In the genomic region with DNA sequence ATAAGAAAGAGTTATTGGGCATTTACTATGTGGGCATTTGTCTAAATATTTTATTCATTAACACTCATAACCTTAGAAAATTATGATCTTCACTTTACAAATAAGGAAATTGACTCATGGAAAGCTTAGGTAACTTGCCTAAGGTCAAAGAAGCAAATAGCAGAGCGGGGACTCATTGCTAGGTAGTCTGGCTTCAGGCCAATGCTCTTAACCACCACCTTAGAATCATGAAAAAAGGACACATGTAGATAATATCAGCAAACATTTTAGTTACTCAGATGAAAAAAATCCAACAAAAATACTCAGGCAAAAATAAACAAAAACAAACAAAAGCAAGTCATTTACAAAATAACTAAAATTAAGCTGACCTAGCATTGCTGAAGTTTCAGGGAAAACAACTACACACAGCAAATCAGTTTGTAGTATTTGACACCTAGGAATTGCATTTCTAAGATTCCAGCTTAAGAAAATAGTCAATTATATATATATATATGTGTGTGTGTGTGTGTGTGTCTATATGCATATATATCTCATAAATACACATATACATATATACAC, we compare ENCODE assay signal across 21 cellular contexts.
A peak's percentile ranks its signal among the peaks of the same experiment; 100 is the strongest.
DNase-seq lines count a peak whose midpoint lies in the region; ATAC-seq, FAIRE-seq and TF ChIP-seq lines count a peak whose summit lies in the region.
"Had no signal": no experiment of that assay in that cellular context is flagged by ENCODE, and none has a peak within 500 bp of the region (broad histone marks: within the 10 kb centered on the region; RNA-seq: fewer than 3 reads in every experiment).

No MANE protein-coding gene starts in this region.

- CTCF ChIA-PET in K562 (lab: Yijun Ruan, JAX; ENCODE audit: low intra/inter-chr PET ratio): no interaction called here

- H3K4me1 ChIP-seq in K562 (replicated peaks in 1 of 2; ENCODE audit: control insufficient read depth in 2 of 2, insufficient read depth in 2 of 2, low read length in 2 of 2): no peaks in the 10 kb centered on the region
- no peaks in the 10 kb centered on the region for H3K4me1 ChIP-seq in colonic mucosa
- H3K4me1 ChIP-seq: tibial artery had no signal

- WGBS in K562 (ENCODE audit: insufficient coverage, low coverage, missing lambda C conversion rate): 0% methylated on average over 1 of the region's 1 CpG

- no peaks in the 10 kb centered on the region for H3K9me1 ChIP-seq in K562 (ENCODE audit: control insufficient read depth, insufficient read depth, low read length)

- H3K4me3 Mint-ChIP-seq in glutamatergic neuron (ENCODE audit: unreplicated experiment): no peak overlapping the region
- H3K4me3 Mint-ChIP-seq: effector memory CD8-positive, alpha-beta T cell; naive thymus-derived CD4-positive, alpha-beta T cell; stimulated activated naive B cell treated with anti-CD40 and anti-IgM and Interleukin-4, amounts not matched to agents 10 μg/mL and 1 μg/mL and 100 μg/mL, for 72 hours had no signal

- no peaks in the 10 kb centered on the region for H3K27me3 Mint-ChIP-seq in glutamatergic neuron (ENCODE audit: unreplicated experiment)

- H3K9me3 ChIP-seq in K562 (replicated peaks; ENCODE audit: control insufficient read depth, insufficient read depth, low read depth, low read length) (no peaks in the 10 kb centered on the region), colonic mucosa (no peaks in the 10 kb centered on the region)
- H3K9me3 ChIP-seq: tibial artery had no signal

- H3K27me3 ChIP-seq in K562 (ENCODE audit: control insufficient read depth in 2 of 2, insufficient read depth in 2 of 2, low read length in 2 of 2) (no peaks in the 10 kb centered on the region), kidney epithelial cell (ENCODE audit: control insufficient read depth, insufficient read depth, low read length) (no peaks in the 10 kb centered on the region), colonic mucosa (no peaks in the 10 kb centered on the region)
- H3K27me3 ChIP-seq: hepatocyte, tibial artery had no signal

- POLR2A ChIA-PET in K562 (lab: Yijun Ruan, JAX): no interaction called here

- no peak overlapping the region for H3K27ac Mint-ChIP-seq in glutamatergic neuron (ENCODE audit: unreplicated experiment)
- H3K27ac Mint-ChIP-seq: effector memory CD8-positive, alpha-beta T cell; naive thymus-derived CD4-positive, alpha-beta T cell; stimulated activated naive B cell treated with anti-CD40 and anti-IgM and Interleukin-4, amounts not matched to agents 10 μg/mL and 1 μg/mL and 100 μg/mL, for 72 hours had no signal

- H3K79me2 ChIP-seq in K562 (ENCODE audit: control insufficient read depth, insufficient read depth, low read length): no peaks in the 10 kb centered on the region
- H3K79me2 ChIP-seq: hepatocyte had no signal

- H3K27ac ChIP-seq in K562 (ENCODE audit: extremely low read depth, low read depth, low read length) (no peak overlapping the region), colonic mucosa (no peak overlapping the region)
- H3K27ac ChIP-seq: hepatocyte, tibial artery had no signal

- TF ChIP-seq POLR2A in H54 (IDR thresholded peaks at IDR 0.05; ENCODE audit: low read depth, low read length) (no peak), K562 (conservative IDR thresholded peaks at IDR 0.05) (no peak)

- TF ChIP-seq CTCF in LNCaP clone FGC (IDR thresholded peaks at IDR 0.05; ENCODE audit: control insufficient read depth, extremely low read depth, insufficient read depth): no peak
- no peak for TF ChIP-seq CTCF in K562 (IDR thresholded peaks at IDR 0.05 in 2 of 3, conservative IDR thresholded peaks at IDR 0.05 in 1 of 3; ENCODE audit: insufficient read depth in 2 of 3, low read depth in 1 of 3, low read length in 3 of 3)
- no peak for TF ChIP-seq CTCF in kidney epithelial cell (IDR thresholded peaks at IDR 0.05; ENCODE audit: insufficient read depth, low read length, poor library complexity, severe bottlenecking)
- TF ChIP-seq CTCF in glutamatergic neuron (IDR thresholded peaks at IDR 0.05; ENCODE audit: partially characterized antibody, unreplicated experiment): no peak
- TF ChIP-seq CTCF in colonic mucosa (IDR thresholded peaks at IDR 0.05): no peak

- H3K4me1 Mint-ChIP-seq in glutamatergic neuron (ENCODE audit: low read depth, unreplicated experiment): no peaks in the 10 kb centered on the region

- no TSS peak for BruUV-seq in K562 (replicated peaks; lab: Mats Ljungman, UMichigan)

- TF ChIP-seq RAD21 in K562 (CRISPR knock-in tag; conservative IDR thresholded peaks at IDR 0.05 in 1 of 2, IDR thresholded peaks at IDR 0.05 in 1 of 2): no peak

- no peaks in the 10 kb centered on the region for H3K36me3 Mint-ChIP-seq in glutamatergic neuron (ENCODE audit: unreplicated experiment)
- H3K36me3 Mint-ChIP-seq: naive thymus-derived CD4-positive, alpha-beta T cell; stimulated activated naive B cell treated with anti-CD40 and anti-IgM and Interleukin-4, amounts not matched to agents 10 μg/mL and 1 μg/mL and 100 μg/mL, for 72 hours had no signal

- H3K9me3 Mint-ChIP-seq in glutamatergic neuron (ENCODE audit: unreplicated experiment): no peaks in the 10 kb centered on the region
- H3K9me3 Mint-ChIP-seq: effector memory CD8-positive, alpha-beta T cell; stimulated activated naive B cell treated with anti-CD40 and anti-IgM and Interleukin-4, amounts not matched to agents 10 μg/mL and 1 μg/mL and 100 μg/mL, for 72 hours had no signal

- DNase-seq in H54 (ENCODE audit: insufficient read length, low spot score): no peak
- DNase-seq in LNCaP clone FGC (ENCODE audit: low read depth): peak; percentile 50
- no peak for DNase-seq in K562 (ENCODE audit: extremely low read depth in 1 of 4, low spot score in 3 of 4)
- peak; percentile 42 for DNase-seq in kidney epithelial cell (ENCODE audit: low read depth)
- DNase-seq in glutamatergic neuron: no peak
- no peak for DNase-seq in colonic mucosa
- no peak for DNase-seq in SK-N-DZ (ENCODE audit: low spot score)
- DNase-seq in activated CD8-positive, alpha-beta memory T cell treated with anti-CD3 and anti-CD28 coated beads, Interleukin-2, amount 50 U/mL, for 48 hours: no peak
- DNase-seq: activated naive CD4-positive, alpha-beta T cell; AML-193; anterior cingulate cortex; cerebellar nuclear complex; effector memory CD8-positive, alpha-beta T cell; islet precursor cell; mesenchymal stem cell; naive thymus-derived CD4-positive, alpha-beta T cell; right cardiac atrium; stimulated activated naive B cell treated with anti-CD40 and anti-IgM and Interleukin-4, amounts not matched to agents 10 μg/mL and 1 μg/mL and 100 μg/mL, for 72 hours; tibial artery had no signal

- no peak overlapping the region for H3K4me2 ChIP-seq in K562 (ENCODE audit: insufficient read depth, low read length)
- H3K4me2 ChIP-seq: hepatocyte had no signal

- in situ Hi-C loops in K562 (cut with MboI): no loop called here

- no peak overlapping the region for H2AFZ ChIP-seq in K562 (ENCODE audit: low read depth, low read length)
- H2AFZ ChIP-seq: hepatocyte had no signal

- intact Hi-C loops in K562 (cut with micrococcal nuclease) (no loop called here), colonic mucosa (cut with DNase I) (no loop called here)

- TF ChIP-seq EP300 in K562 (IDR thresholded peaks at IDR 0.05; ENCODE audit: low read length): no peak

- no peak for ATAC-seq in K562
- ATAC-seq: effector memory CD8-positive, alpha-beta T cell; naive thymus-derived CD4-positive, alpha-beta T cell; right cardiac atrium; stimulated activated naive B cell treated with anti-CD40 and anti-IgM and Interleukin-4, amounts not matched to agents 10 μg/mL and 1 μg/mL and 100 μg/mL, for 72 hours had no signal

- H3K9ac ChIP-seq in K562 (ENCODE audit: insufficient read depth in 1 of 2, low read depth in 2 of 2, low read length in 2 of 2) (no peak overlapping the region), colonic mucosa (ENCODE audit: low read depth in 2 of 2, low read length in 2 of 2) (no peak overlapping the region)

- H4K20me1 ChIP-seq in K562 (replicated peaks; ENCODE audit: control insufficient read depth, insufficient read depth, low read length): no peaks in the 10 kb centered on the region

- H3K4me3 ChIP-seq in LNCaP clone FGC (ENCODE audit: low read depth, low read length) (no peak overlapping the region), K562 (no peak overlapping the region), kidney epithelial cell (ENCODE audit: low read depth, low read length) (no peak overlapping the region), colonic mucosa (no peak overlapping the region)
- H3K4me3 ChIP-seq: hepatocyte, tibial artery had no signal

- no peaks in the 10 kb centered on the region for H3K36me3 ChIP-seq in K562 (ENCODE audit: control insufficient read depth, insufficient read depth, low read length)
- H3K36me3 ChIP-seq in kidney epithelial cell (ENCODE audit: control insufficient read depth, insufficient read depth, low read length): no peaks in the 10 kb centered on the region
- no peaks in the 10 kb centered on the region for H3K36me3 ChIP-seq in colonic mucosa
- H3K36me3 ChIP-seq: tibial artery had no signal

- FAIRE-seq in H54 (lab: Jason Lieb, UNC) (peak; percentile 84), K562 (lab: Jason Lieb, UNC) (no peak)
- FAIRE-seq: HTR-8/SVneo had no signal

TF ChIP-seq in K562, 482 proteins besides CTCF, POLR2A, EP300 and RAD21:
- TF ChIP-seq LARP7 (IDR thresholded peaks at IDR 0.05): no peak
- TF ChIP-seq KDM4B (IDR thresholded peaks at IDR 0.05; ENCODE audit: borderline replicate concordance in 2 of 2, low read depth in 1 of 2): no peak
- TF ChIP-seq ZNF316 (IDR thresholded peaks at IDR 0.05): peak; percentile 50; the same call in 1 of the 2 replicates

Comparison
In these comparisons a context has a peak if more than half of its experiments do, and no peak if none do; other contexts are left out.
1. DNase-seq: peak in LNCaP clone FGC (single experiment) and kidney epithelial cell (single experiment); none in H54 (single experiment), K562 (0 of 4), glutamatergic neuron (single experiment), colonic mucosa (single experiment), SK-N-DZ (single experiment) and activated CD8-positive, alpha-beta memory T cell treated with anti-CD3 and anti-CD28 coated beads, Interleukin-2, amount 50 U/mL, for 48 hours (single experiment).